ENCODE assay signal across 8 cellular contexts in the genomic region with DNA sequence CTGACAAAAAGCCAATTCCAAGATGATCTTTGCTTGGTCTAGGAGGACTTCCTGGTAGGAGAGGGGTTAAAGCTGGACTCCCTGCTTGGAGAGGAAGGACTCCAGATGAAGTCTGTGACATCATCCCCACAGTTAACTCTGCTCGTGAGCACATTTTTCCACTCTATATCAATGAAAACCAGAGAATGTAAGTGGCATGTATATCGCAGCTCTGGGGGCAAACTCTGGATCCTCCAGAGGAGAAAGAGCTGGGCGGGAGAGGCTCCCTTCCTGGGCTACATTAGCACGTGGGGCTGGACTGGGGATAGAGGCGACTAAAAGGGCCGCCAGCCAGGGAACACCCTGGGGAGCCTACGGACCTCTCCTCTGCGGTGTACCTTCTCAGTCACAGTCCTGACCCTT. TPM values are rescaled to one million over a fixed set of nuclear protein-coding genes. Genes with fewer than 3 reads are reported as not detected.
DNase-seq lines count a peak whose midpoint lies in the region; ATAC-seq and TF ChIP-seq lines count a peak whose summit lies in the region.

No MANE protein-coding gene starts in this region.

- no peak overlapping the region for H3K4me2 ChIP-seq in neural progenitor cell

- peak overlapping the region; percentile 77 for H3K4me3 Mint-ChIP-seq in stimulated activated effector memory CD8-positive, alpha-beta T cell treated with anti-CD3 and anti-CD28 coated beads, Interleukin-12 subunit alpha, Interleukin-12 subunit beta, amount 100 ng/mL, for 72 hours
- no peak overlapping the region for H3K4me3 Mint-ChIP-seq in neural progenitor cell

- no peak overlapping the region for H3K27ac ChIP-seq in neural progenitor cell

- peaks cover 26% of the 10 kb centered on the region for H3K36me3 Mint-ChIP-seq in stimulated activated effector memory CD8-positive, alpha-beta T cell treated with anti-CD3 and anti-CD28 coated beads, Interleukin-12 subunit alpha, Interleukin-12 subunit beta, amount 100 ng/mL, for 72 hours
- peaks cover 16% of the 10 kb centered on the region for H3K36me3 Mint-ChIP-seq in neural progenitor cell

- no peaks in the 10 kb centered on the region for H3K9me3 Mint-ChIP-seq in stimulated activated effector memory CD8-positive, alpha-beta T cell treated with anti-CD3 and anti-CD28 coated beads, Interleukin-12 subunit alpha, Interleukin-12 subunit beta, amount 100 ng/mL, for 72 hours
- H3K9me3 Mint-ChIP-seq in neural progenitor cell: no peaks in the 10 kb centered on the region

- H4K20me1 ChIP-seq in neural progenitor cell (ENCODE audit: low read depth): peaks cover 6% of the 10 kb centered on the region

- H3K27ac Mint-ChIP-seq in stimulated activated effector memory CD8-positive, alpha-beta T cell treated with anti-CD3 and anti-CD28 coated beads, Interleukin-12 subunit alpha, Interleukin-12 subunit beta, amount 100 ng/mL, for 72 hours: peak overlapping the region; percentile 88
- no peak overlapping the region for H3K27ac Mint-ChIP-seq in neural progenitor cell

- no peaks in the 10 kb centered on the region for H3K79me2 ChIP-seq in neural progenitor cell (ENCODE audit: low read depth)

- peaks cover 19% of the 10 kb centered on the region for H3K4me1 ChIP-seq in neural progenitor cell

- DNase-seq in EH (ENCODE audit: low read depth) (peak; percentile 84), NB4 (ENCODE audit: low read depth) (peak; percentile 17), epidermal melanocyte (ENCODE audit: insufficient read length, low spot score) (peak; percentile 41), C1 segment of cervical spinal cord (lab: John Stamatoyannopoulos, UW) (no peak), neural progenitor cell (ENCODE audit: low spot score) (no peak), NOMO-1 treated with dmso at 0.1 percent for 144 hours (lab: John Stamatoyannopoulos, UW; ENCODE audit: unreplicated experiment) (no peak)
- no peak for DNase-seq in stimulated activated effector memory CD8-positive, alpha-beta T cell treated with anti-CD3 and anti-CD28 coated beads, Interleukin-12 subunit alpha, Interleukin-12 subunit beta, amount 100 ng/mL, for 72 hours (ENCODE audit: low spot score in 2 of 2)

- TF ChIP-seq CTCF in NB4 (IDR thresholded peaks at IDR 0.05; ENCODE audit: low read depth, low read length) (no peak), neural progenitor cell (IDR thresholded peaks at IDR 0.05) (no peak)

- H3F3A ChIP-seq in neural progenitor cell (ENCODE audit: low read depth): no peaks in the 10 kb centered on the region

- no peak overlapping the region for H2AFZ ChIP-seq in neural progenitor cell (replicated peaks)

- no peak overlapping the region for H3K9ac ChIP-seq in neural progenitor cell

- H3K36me3 ChIP-seq in neural progenitor cell: no peaks in the 10 kb centered on the region

- TF ChIP-seq POLR2A in NB4 (IDR thresholded peaks at IDR 0.05; ENCODE audit: extremely low read depth, insufficient read length): no peak

- ATAC-seq in GM21619 (IDR thresholded peaks at IDR 0.05; ENCODE audit: unreplicated experiment): peak; percentile 20
- peak; percentile 39 for ATAC-seq in stimulated activated effector memory CD8-positive, alpha-beta T cell treated with anti-CD3 and anti-CD28 coated beads, Interleukin-12 subunit alpha, Interleukin-12 subunit beta, amount 100 ng/mL, for 72 hours

- H3K4me3 ChIP-seq in NB4 (ENCODE audit: low read depth, low read length) (no peak overlapping the region), neural progenitor cell (no peak overlapping the region)

- H3K4me1 Mint-ChIP-seq in stimulated activated effector memory CD8-positive, alpha-beta T cell treated with anti-CD3 and anti-CD28 coated beads, Interleukin-12 subunit alpha, Interleukin-12 subunit beta, amount 100 ng/mL, for 72 hours: peaks cover 70% of the 10 kb centered on the region
- H3K4me1 Mint-ChIP-seq in neural progenitor cell: peaks cover 35% of the 10 kb centered on the region

- no peaks in the 10 kb centered on the region for H3K9me3 ChIP-seq in neural progenitor cell (ENCODE audit: low read depth)

- H3K27me3 Mint-ChIP-seq in neural progenitor cell (ENCODE audit: insufficient read depth, low read depth): no peaks in the 10 kb centered on the region

- H3K27me3 ChIP-seq in neural progenitor cell: no peaks in the 10 kb centered on the region

RNA-seq across cellular contexts. Expression of gene HIC1, which starts 34.1 kb away (rescaled TPM):
- 0.62 TPM in 1 of 2 replicates, not detected in the other for total RNA-seq in neural progenitor cell (ENCODE audit: low replicate concordance)

RNA-seq across cellular contexts. Expression of gene OVCA2, which starts 47.2 kb away (rescaled TPM):
- total RNA-seq in neural progenitor cell (ENCODE audit: low replicate concordance): 5.4 and 23.1 TPM in 2 replicates

RNA-seq across cellular contexts. Expression of gene DPH1, which starts 59.1 kb away (rescaled TPM):
- 21.1 and 28.0 TPM in 2 replicates for total RNA-seq in neural progenitor cell (ENCODE audit: low replicate concordance)

Comparison
In these comparisons a context has a peak if more than half of its experiments do, and no peak if none do; other contexts are left out.
1. DNase-seq: peak in EH (single experiment), NB4 (single experiment) and epidermal melanocyte (single experiment); none in stimulated activated effector memory CD8-positive, alpha-beta T cell treated with anti-CD3 and anti-CD28 coated beads, Interleukin-12 subunit alpha, Interleukin-12 subunit beta, amount 100 ng/mL, for 72 hours (0 of 2), C1 segment of cervical spinal cord (0 of 14), neural progenitor cell (single experiment) and NOMO-1 treated with dmso at 0.1 percent for 144 hours (single experiment).